In the genomic region with DNA sequence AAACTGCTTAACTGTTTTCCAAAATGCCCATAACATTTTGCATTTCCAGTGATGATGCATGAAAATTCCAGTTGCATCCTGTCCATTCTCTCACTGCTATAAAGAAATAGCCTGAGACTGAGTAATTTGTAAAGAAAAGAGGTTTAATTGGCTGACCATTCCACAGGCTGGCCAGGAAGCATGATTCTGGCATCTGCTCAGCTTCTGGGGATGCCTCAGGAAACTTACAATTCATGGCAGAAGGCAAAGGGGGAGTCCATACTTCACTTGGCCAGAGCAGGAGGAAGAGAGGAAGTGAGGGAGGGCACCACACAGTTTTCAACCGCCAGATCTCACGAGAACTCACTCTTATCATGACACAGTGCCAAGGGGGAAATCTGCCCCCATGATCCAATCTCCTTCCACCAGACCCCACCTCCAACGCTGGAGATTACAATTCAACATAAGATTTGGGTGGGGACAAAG, we compare ENCODE assay signal across 8 cellular contexts. TPM values are rescaled to one million over a fixed set of nuclear protein-coding genes. Genes with fewer than 3 reads are reported as not detected.
DNase-seq lines count a peak whose midpoint lies in the region; ATAC-seq, FAIRE-seq and TF ChIP-seq lines count a peak whose summit lies in the region.

No MANE protein-coding gene starts in this region.

- DNase-seq in heart right ventricle: no peak
- no peak for DNase-seq in cardiac septum (ENCODE audit: low spot score)
- DNase-seq in activated CD8-positive, alpha-beta memory T cell treated with anti-CD3 and anti-CD28 coated beads, Interleukin-2, amount 50 U/mL, for 48 hours: peak; percentile 76
- DNase-seq in glomerular endothelial cell (ENCODE audit: extremely low read depth, low read depth, low spot score): peak; percentile 44
- no peak for DNase-seq in substantia nigra (lab: John Stamatoyannopoulos, UW)
- DNase-seq in H54 (ENCODE audit: insufficient read length, low spot score): no peak
- no peak for DNase-seq in ecto neural progenitor cell (ENCODE audit: low spot score)
- DNase-seq in NCI-H82 (lab: John Stamatoyannopoulos, UW): no peak

- H3K4me3 ChIP-seq in heart right ventricle: peak overlapping the region in 2 of 10 donors; percentile 66 to 67

- no peak for FAIRE-seq in H54 (lab: Jason Lieb, UNC)

- no peak for TF ChIP-seq POLR2A in H54 (IDR thresholded peaks at IDR 0.05; ENCODE audit: low read depth, low read length)

- no peak for TF ChIP-seq CTCF in heart right ventricle (IDR thresholded peaks at IDR 0.05)

- H3K27ac ChIP-seq in heart right ventricle (peak overlapping the region in 9 of 10 donors; percentile 83 to 96 (median 93)), substantia nigra (ENCODE audit: low read depth, low read length, poor library complexity, severe bottlenecking) (peak overlapping the region; percentile 23)

- intact Hi-C loops in heart right ventricle (cut with DNase I): loop anchor here in 2 of 10 donors (2.0 to 10.0 kb wide), 3 partner anchors 50 to 214 kb away; partner anchors contain the start of gene CLEC2B (in 1 of the 2)
- intact Hi-C loops in cardiac septum (cut with DNase I): no loop called here

- peaks cover 0 to 34% (median 6%) of the 10 kb centered on the region in 9 donors for H3K36me3 ChIP-seq in heart right ventricle

- no peak for ATAC-seq in heart right ventricle

- H3K4me1 ChIP-seq in heart right ventricle: peaks cover 2 to 41% (median 27%) of the 10 kb centered on the region in 9 donors

- WGBS in heart right ventricle, 2 donors: 48 to 52% methylated on average over 3 of the region's 3 CpGs

- peaks cover 0 to 4% (median 0%) of the 10 kb centered on the region in 11 donors for H3K9me3 ChIP-seq in heart right ventricle

- H3K27me3 ChIP-seq in heart right ventricle: no peaks in the 10 kb centered on the region

RNA-seq across cellular contexts. Expression of gene CLEC2D, which starts 18.2 kb away (rescaled TPM):
- total RNA-seq in heart right ventricle (1 to 10 TPM; 1.6 to 9.5 (median 3.2) TPM), cardiac septum (4.7 TPM), glomerular endothelial cell (2.9 and 8.7 TPM in 2 replicates)
- polyA plus RNA-seq in heart right ventricle: 10 to 100 TPM in 1 of 2 donors, 1 to 10 TPM in 1; 1.2 to 15.6 TPM

RNA-seq across cellular contexts. Expression of gene KLRB1, which starts 43.6 kb away (rescaled TPM):
- total RNA-seq in heart right ventricle (1 to 10 TPM in 1 of 10 donors, under 1 TPM in 6, not detected in 3; 0.16 to 1.4 (median 0.19) TPM), cardiac septum (0.38 TPM), glomerular endothelial cell (not detected in 2 replicates)
- under 1 TPM; 0.16 to 0.44 TPM for polyA plus RNA-seq in heart right ventricle

Comparison
In these comparisons a context has a peak if more than half of its experiments do, and no peak if none do; other contexts are left out.
1. DNase-seq: peak in activated CD8-positive, alpha-beta memory T cell treated with anti-CD3 and anti-CD28 coated beads, Interleukin-2, amount 50 U/mL, for 48 hours (single experiment) and glomerular endothelial cell (single experiment); none in heart right ventricle (0 of 2), cardiac septum (single experiment), substantia nigra (0 of 49), H54 (single experiment), ecto neural progenitor cell (single experiment) and NCI-H82 (single experiment).